In the genomic region with DNA sequence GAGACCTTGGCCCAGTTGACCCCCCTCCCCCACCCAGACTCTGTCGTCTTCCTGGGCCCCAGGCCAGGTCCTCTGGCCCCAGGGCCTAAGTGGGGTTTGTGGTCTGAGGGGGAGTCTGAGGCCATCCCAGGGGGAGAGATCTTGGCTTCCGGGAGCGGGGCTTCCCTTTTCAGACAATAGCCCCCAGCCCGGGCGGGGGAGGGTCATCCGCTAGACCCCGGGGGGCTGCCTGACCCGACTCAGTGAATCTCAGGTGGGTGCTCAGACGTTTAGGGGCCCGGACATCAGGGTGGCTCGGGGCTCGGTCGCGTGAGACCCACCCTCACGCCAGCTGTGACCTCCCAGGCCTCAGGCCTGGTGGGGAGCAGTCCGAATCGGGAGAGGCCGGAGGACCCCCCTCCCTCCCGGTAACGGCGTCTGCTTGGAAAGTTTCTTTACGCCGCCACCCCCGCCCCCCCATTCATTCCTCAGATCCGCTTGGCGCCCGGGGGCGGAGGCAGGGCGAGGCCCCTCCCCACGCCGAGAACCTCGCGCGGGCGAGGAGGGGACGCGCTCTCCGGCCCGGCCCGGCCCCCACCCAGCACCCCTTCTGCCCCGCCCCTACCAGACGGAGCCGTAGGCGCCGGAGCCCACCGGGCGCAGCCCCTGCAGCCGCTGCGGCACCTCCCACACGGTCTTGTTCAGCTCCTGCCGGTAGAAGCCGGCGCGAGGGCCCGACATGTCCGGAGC, we compare ENCODE assay signal across 6 cellular contexts. TPM values are rescaled to one million over a fixed set of nuclear protein-coding genes. Genes with fewer than 3 reads are reported as not detected.
DNase-seq lines count a peak whose midpoint lies in the region; ATAC-seq and TF ChIP-seq lines count a peak whose summit lies in the region.

No MANE protein-coding gene starts in this region.

- H3K4ac ChIP-seq in H9 (ENCODE audit: low read depth, low read length), result no peak overlapping the region

- no peaks in the 10 kb centered on the region for H3K9me3 ChIP-seq in H9 (ENCODE audit: control insufficient read depth, low read depth, low read length)

- no peak overlapping the region for H3K18ac ChIP-seq in H9 (ENCODE audit: insufficient read length, low read depth, low read length)

- H3K56ac ChIP-seq in H9 (ENCODE audit: insufficient read length, low read depth, low read length), result no peak overlapping the region

- no peak overlapping the region for H3K14ac ChIP-seq in H9 (ENCODE audit: insufficient read depth, low read length)

- H3K27ac ChIP-seq in H9 (ENCODE audit: insufficient read length, low read depth, low read length) (no peak overlapping the region), VCaP (peak overlapping the region; percentile 85)

- peaks cover 2 to 3% of the 10 kb centered on the region in 2 experiments; a peak in 2 of 5 replicates for H3K9me3 Mint-ChIP-seq in H9

- no peaks in the 10 kb centered on the region for H3K4me1 ChIP-seq in H9 (ENCODE audit: insufficient read depth, low read length)

- H2BK15ac ChIP-seq in H9 (ENCODE audit: low read depth, low read length), result no peak overlapping the region

- H2BK120ac ChIP-seq in H9 (ENCODE audit: low read depth, low read length, poor library complexity, severe bottlenecking), result no peak overlapping the region

- no peak overlapping the region for H4K8ac ChIP-seq in H9 (replicated peaks; ENCODE audit: insufficient read length, low read depth, low read length)

- no peaks in the 10 kb centered on the region for H3K79me2 ChIP-seq in H9 (ENCODE audit: insufficient read depth, low read length)

- DNase-seq in H9 (no peak), fibroblast of peridontal ligament (ENCODE audit: extremely low read depth) (peak; percentile 23), putamen (ENCODE audit: low spot score) (no peak)
- DNase-seq in stimulated activated CD8-positive, alpha-beta memory T cell treated with anti-CD3 and anti-CD28 coated beads, Interleukin-4, amount 100 ng/mL, for 24 hours (ENCODE audit: low read depth), result peak; percentile 28

- H2BK20ac ChIP-seq in H9 (ENCODE audit: low read depth, low read length, poor library complexity, severe bottlenecking), result no peak overlapping the region

- no peak overlapping the region for H2BK5ac ChIP-seq in H9 (ENCODE audit: insufficient read length, low read length)

- H3K27me3 Mint-ChIP-seq in H9 (ENCODE audit: low read depth), result peaks cover 66% of the 10 kb centered on the region

- H3K79me1 ChIP-seq in H9 (ENCODE audit: insufficient read depth, low read depth, low read length, poor library complexity, severe bottlenecking), result no peaks in the 10 kb centered on the region

- peaks cover 0 to 7% (median 4%) of the 10 kb centered on the region in 3 experiments; a peak in 5 of 7 replicates for H3K36me3 Mint-ChIP-seq in H9 (ENCODE audit: insufficient read depth in 1 of 3, low read depth in 3 of 3)

- H4K20me1 ChIP-seq in H9 (ENCODE audit: control insufficient read depth, insufficient read depth, insufficient read length), result no peaks in the 10 kb centered on the region

- H3K23ac ChIP-seq in H9 (ENCODE audit: insufficient read length, low read depth, low read length), result no peak overlapping the region

- H4K91ac ChIP-seq in H9 (ENCODE audit: insufficient read length, low read depth, low read length), result no peak overlapping the region

- no peak overlapping the region for H2AFZ ChIP-seq in H9 (ENCODE audit: low read length)

- no peak overlapping the region for H3K9ac ChIP-seq in H9 (ENCODE audit: extremely low read depth, insufficient read length, low read length)

- H3K4me2 ChIP-seq in H9 (ENCODE audit: insufficient read depth, insufficient read length, low read length), result peak overlapping the region; percentile 18

- TF ChIP-seq CTCF in H9 (conservative IDR thresholded peaks at IDR 0.05), result no peak
- no peak for TF ChIP-seq CTCF in VCaP (conservative IDR thresholded peaks at IDR 0.05)

- no peak overlapping the region for H2AK5ac ChIP-seq in H9 (ENCODE audit: insufficient read length, low read length)

- H3T11ph ChIP-seq in H9 (ENCODE audit: low read length), result no peak overlapping the region

- no peak overlapping the region for H2BK12ac ChIP-seq in H9 (ENCODE audit: insufficient read length, low read depth, low read length)

- no peak overlapping the region for H4K5ac ChIP-seq in H9 (ENCODE audit: insufficient read length, low read depth, low read length)

- no peak for ATAC-seq in GM21576 (IDR thresholded peaks at IDR 0.05; ENCODE audit: unreplicated experiment)

- peaks cover 15% of the 10 kb centered on the region; the same call in 1 of the 2 replicates for H3K27me3 ChIP-seq in H9 (ENCODE audit: insufficient read depth, low read length)

- H3K27ac Mint-ChIP-seq in H9, result no peak overlapping the region

- peaks cover 2 to 9% of the 10 kb centered on the region in 2 experiments; a peak in 3 of 4 replicates for H3K4me1 Mint-ChIP-seq in H9

- no CpG with 5 or more reads among the region's 56 CpGs for WGBS in H9 (ENCODE audit: extremely low coverage, insufficient read length, low lambda C conversion rate)

- peaks cover 5% of the 10 kb centered on the region for H3K23me2 ChIP-seq in H9 (ENCODE audit: insufficient read length, low read depth, low read length, poor library complexity, severe bottlenecking)

- peak overlapping the region; percentile 52 to 69 for H3K4me3 Mint-ChIP-seq in H9

RNA-seq across cellular contexts. Expression of gene MAPK11, which starts 0.4 kb away (rescaled TPM):
- total RNA-seq in H9 (2021), result 1.5 and 2.1 TPM in 2 replicates

RNA-seq across cellular contexts. Expression of gene MAPK12, which starts 8.3 kb away (rescaled TPM):
- 31.3 and 32.3 TPM in 2 replicates for total RNA-seq in H9 (2021)

RNA-seq across cellular contexts. Expression of gene HDAC10, which starts 18.7 kb away (rescaled TPM):
- 41.1 and 45.0 TPM in 2 replicates for total RNA-seq in H9 (2021)

RNA-seq across cellular contexts. Expression of gene TUBGCP6, which starts 24.9 kb away (rescaled TPM):
- 28.4 and 29.0 TPM in 2 replicates for total RNA-seq in H9 (2021)

RNA-seq across cellular contexts. Expression of gene PLXNB2, which starts 37.7 kb away (rescaled TPM):
- total RNA-seq in H9 (2021), result 84.4 and 87.6 TPM in 2 replicates

Comparison
In these comparisons a context has a peak if more than half of its experiments do, and no peak if none do; other contexts are left out.
1. DNase-seq: peak in fibroblast of peridontal ligament (single experiment) and stimulated activated CD8-positive, alpha-beta memory T cell treated with anti-CD3 and anti-CD28 coated beads, Interleukin-4, amount 100 ng/mL, for 24 hours (single experiment); none in H9 (single experiment) and putamen (single experiment).